1 cellular context compared by ENCODE assay signal in genomic region chr11:330694-331314, GRCh38.
TF ChIP-seq lines count a peak whose summit lies in the region.

No MANE protein-coding gene starts in this region.

TF ChIP-seq in GM12878, 131 proteins besides CTCF, POLR2A, EP300 and RAD21 (continued from another document and continues in another):
- TF ChIP-seq BCLAF1 (IDR thresholded peaks at IDR 0.05) (no peak), ZNF592 (IDR thresholded peaks at IDR 0.05) (no peak), E2F8 (IDR thresholded peaks at IDR 0.05; ENCODE audit: low read depth, partially characterized antibody) (no peak), CREM (IDR thresholded peaks at IDR 0.05; ENCODE audit: low read depth) (0 out of 2 replicates have a peak, but pooled peaks have one; percentile 48), SREBF2 (IDR thresholded peaks at IDR 0.05; ENCODE audit: low read length) (no peak), POLR2AphosphoS2 (IDR thresholded peaks at IDR 0.05; ENCODE audit: low read depth, low read length) (no peak), SP1 (IDR thresholded peaks at IDR 0.05; ENCODE audit: low read depth, low read length) (peak; percentile 11), TCF3 (IDR thresholded peaks at IDR 0.05; ENCODE audit: borderline replicate concordance, insufficient read depth, low read depth, low read length) (peak; percentile 71; the same call in 1 of the 2 replicates), HDAC6 (IDR thresholded peaks at IDR 0.05; ENCODE audit: unreplicated experiment) (no peak), NBN (IDR thresholded peaks at IDR 0.05) (peak; percentile 54; the same call in 1 of the 2 replicates), NR2C2 (IDR thresholded peaks at IDR 0.05; ENCODE audit: borderline replicate concordance, control insufficient read depth, insufficient read length, low read depth) (no peak), RBBP5 (conservative IDR thresholded peaks at IDR 0.05) (no peak), BRCA1 (IDR thresholded peaks at IDR 0.05; ENCODE audit: low read depth, low read length) (no peak), POU2F2 (IDR thresholded peaks at IDR 0.05; ENCODE audit: borderline replicate concordance, low read depth, low read length) (no peak), SMARCA5 (IDR thresholded peaks at IDR 0.05) (peak; percentile 81), SIX5 (IDR thresholded peaks at IDR 0.05; ENCODE audit: low read depth, low read length, severe bottlenecking) (no peak), IRF3 (IDR thresholded peaks at IDR 0.05) (no peak), FOXK2 (IDR thresholded peaks at IDR 0.05) (no peak), ZNF24 (IDR thresholded peaks at IDR 0.05) (no peak), YBX1 (IDR thresholded peaks at IDR 0.05) (no peak), CBX3 (IDR thresholded peaks at IDR 0.05; ENCODE audit: borderline replicate concordance, low read depth) (no peak), STAT1 (conservative IDR thresholded peaks at IDR 0.05) (no peak), ZNF384 (IDR thresholded peaks at IDR 0.05; ENCODE audit: borderline replicate concordance, low read depth, low read length) (no peak), RFX5 (IDR thresholded peaks at IDR 0.05; ENCODE audit: low read depth, low read length) (no peak), RCOR1 (conservative IDR thresholded peaks at IDR 0.05; ENCODE audit: low read depth, low read length) (0 out of 2 replicates have a peak, but pooled peaks have one; percentile 48), SREBF1 (IDR thresholded peaks at IDR 0.05; ENCODE audit: low read length) (no peak), ETV6 (conservative IDR thresholded peaks at IDR 0.05 in 1 of 2, IDR thresholded peaks at IDR 0.05 in 1 of 2; ENCODE audit: borderline replicate concordance in 1 of 2, low read depth in 1 of 2) (peak in 1 of 2 experiments; percentile 69; a peak in 1 of 4 replicates), EGR1 (IDR thresholded peaks at IDR 0.05; ENCODE audit: borderline replicate concordance in 1 of 2, low read depth in 2 of 2, low read length in 2 of 2) (no peak), RB1 (IDR thresholded peaks at IDR 0.05; ENCODE audit: borderline replicate concordance) (no peak), IRF5 (IDR thresholded peaks at IDR 0.05; ENCODE audit: borderline replicate concordance) (peak; percentile 63; the same call in 1 of the 2 replicates), TAF1 (IDR thresholded peaks at IDR 0.05; ENCODE audit: borderline replicate concordance, low read depth, low read length) (no peak), GABPA (IDR thresholded peaks at IDR 0.05; ENCODE audit: low read depth) (no peak), PAX8 (IDR thresholded peaks at IDR 0.05) (no peak), TCF7 (IDR thresholded peaks at IDR 0.05; ENCODE audit: borderline replicate concordance) (no peak)
- TF ChIP-seq, protein P1, sequence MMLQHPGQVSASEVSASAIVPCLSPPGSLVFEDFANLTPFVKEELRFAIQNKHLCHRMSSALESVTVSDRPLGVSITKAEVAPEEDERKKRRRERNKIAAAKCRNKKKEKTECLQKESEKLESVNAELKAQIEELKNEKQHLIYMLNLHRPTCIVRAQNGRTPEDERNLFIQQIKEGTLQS (IDR thresholded peaks at IDR 0.05; ENCODE audit: borderline replicate concordance, extremely low read depth, low read depth, low read length): no peak
- TF ChIP-seq, protein P2, sequence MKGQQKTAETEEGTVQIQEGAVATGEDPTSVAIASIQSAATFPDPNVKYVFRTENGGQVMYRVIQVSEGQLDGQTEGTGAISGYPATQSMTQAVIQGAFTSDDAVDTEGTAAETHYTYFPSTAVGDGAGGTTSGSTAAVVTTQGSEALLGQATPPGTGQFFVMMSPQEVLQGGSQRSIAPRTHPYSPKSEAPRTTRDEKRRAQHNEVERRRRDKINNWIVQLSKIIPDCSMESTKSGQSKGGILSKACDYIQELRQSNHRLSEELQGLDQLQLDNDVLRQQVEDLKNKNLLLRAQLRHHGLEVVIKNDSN (IDR thresholded peaks at IDR 0.05; ENCODE audit: borderline replicate concordance, extremely low read length, insufficient read depth, low read depth, low read length): no peak
- TF ChIP-seq, protein P3, sequence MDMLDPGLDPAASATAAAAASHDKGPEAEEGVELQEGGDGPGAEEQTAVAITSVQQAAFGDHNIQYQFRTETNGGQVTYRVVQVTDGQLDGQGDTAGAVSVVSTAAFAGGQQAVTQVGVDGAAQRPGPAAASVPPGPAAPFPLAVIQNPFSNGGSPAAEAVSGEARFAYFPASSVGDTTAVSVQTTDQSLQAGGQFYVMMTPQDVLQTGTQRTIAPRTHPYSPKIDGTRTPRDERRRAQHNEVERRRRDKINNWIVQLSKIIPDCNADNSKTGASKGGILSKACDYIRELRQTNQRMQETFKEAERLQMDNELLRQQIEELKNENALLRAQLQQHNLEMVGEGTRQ (IDR thresholded peaks at IDR 0.05; ENCODE audit: borderline replicate concordance, low read depth, low read length): no peak
- TF ChIP-seq, protein P4, sequence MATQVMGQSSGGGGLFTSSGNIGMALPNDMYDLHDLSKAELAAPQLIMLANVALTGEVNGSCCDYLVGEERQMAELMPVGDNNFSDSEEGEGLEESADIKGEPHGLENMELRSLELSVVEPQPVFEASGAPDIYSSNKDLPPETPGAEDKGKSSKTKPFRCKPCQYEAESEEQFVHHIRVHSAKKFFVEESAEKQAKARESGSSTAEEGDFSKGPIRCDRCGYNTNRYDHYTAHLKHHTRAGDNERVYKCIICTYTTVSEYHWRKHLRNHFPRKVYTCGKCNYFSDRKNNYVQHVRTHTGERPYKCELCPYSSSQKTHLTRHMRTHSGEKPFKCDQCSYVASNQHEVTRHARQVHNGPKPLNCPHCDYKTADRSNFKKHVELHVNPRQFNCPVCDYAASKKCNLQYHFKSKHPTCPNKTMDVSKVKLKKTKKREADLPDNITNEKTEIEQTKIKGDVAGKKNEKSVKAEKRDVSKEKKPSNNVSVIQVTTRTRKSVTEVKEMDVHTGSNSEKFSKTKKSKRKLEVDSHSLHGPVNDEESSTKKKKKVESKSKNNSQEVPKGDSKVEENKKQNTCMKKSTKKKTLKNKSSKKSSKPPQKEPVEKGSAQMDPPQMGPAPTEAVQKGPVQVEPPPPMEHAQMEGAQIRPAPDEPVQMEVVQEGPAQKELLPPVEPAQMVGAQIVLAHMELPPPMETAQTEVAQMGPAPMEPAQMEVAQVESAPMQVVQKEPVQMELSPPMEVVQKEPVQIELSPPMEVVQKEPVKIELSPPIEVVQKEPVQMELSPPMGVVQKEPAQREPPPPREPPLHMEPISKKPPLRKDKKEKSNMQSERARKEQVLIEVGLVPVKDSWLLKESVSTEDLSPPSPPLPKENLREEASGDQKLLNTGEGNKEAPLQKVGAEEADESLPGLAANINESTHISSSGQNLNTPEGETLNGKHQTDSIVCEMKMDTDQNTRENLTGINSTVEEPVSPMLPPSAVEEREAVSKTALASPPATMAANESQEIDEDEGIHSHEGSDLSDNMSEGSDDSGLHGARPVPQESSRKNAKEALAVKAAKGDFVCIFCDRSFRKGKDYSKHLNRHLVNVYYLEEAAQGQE (IDR thresholded peaks at IDR 0.05; ENCODE audit: low read depth, low read length): no peak
